ENCODE assay signal across 20 cellular contexts in genomic region chr1:78237364-78237916, GRCh38.
DNase-seq lines count a peak whose midpoint lies in the region; ATAC-seq and TF ChIP-seq lines count a peak whose summit lies in the region.
"Had no signal": no experiment of that assay in that cellular context is flagged by ENCODE, and none has a peak within 500 bp of the region (broad histone marks: within the 10 kb centered on the region; RNA-seq: fewer than 3 reads in every experiment).

No MANE protein-coding gene starts in this region.

- DNase-seq in H9, result peak; percentile 75
- peak; percentile 87 for DNase-seq in RWPE1 (ENCODE audit: low spot score)
- peak; percentile 20 for DNase-seq in iPS DF 6.9 (ENCODE audit: low read depth, low spot score)
- DNase-seq in renal cortical epithelial cell (ENCODE audit: low read depth), result peak; percentile 84
- no peak for DNase-seq in SJCRH30
- DNase-seq: activated CD4-positive, alpha-beta T cell treated with anti-CD3 and anti-CD28 coated beads, Interleukin-2, amount 10 ng/mL, durations not matched to agents 24 days and 14 days; DMS153; effector CD4-positive, alpha-beta T cell; immature natural killer cell; NCI-H1105 treated with DMSO at 0.1 percent for 48 hours; nucleus accumbens; Peyer's patch had no signal

- POLR2A ChIA-PET in RWPE1 (lab: Yijun Ruan, JAX; ENCODE audit: low non-redundant PET), result no interaction called here

- H2BK120ac ChIP-seq in H9 (ENCODE audit: low read depth, low read length, poor library complexity, severe bottlenecking), result no peak overlapping the region

- ATAC-seq in HG02571 (IDR thresholded peaks at IDR 0.05; ENCODE audit: unreplicated experiment) (no peak), GM21529 (IDR thresholded peaks at IDR 0.05; ENCODE audit: unreplicated experiment) (no peak), HG03196 (IDR thresholded peaks at IDR 0.05; ENCODE audit: unreplicated experiment) (no peak)
- ATAC-seq: stimulated activated memory B cell treated with anti-CD40 and anti-IgM and Interleukin-4, amounts not matched to agents 10 μg/mL and 1 μg/mL and 100 μg/mL, for 72 hours had no signal

- no peaks in the 10 kb centered on the region for H3K23me2 ChIP-seq in H9 (ENCODE audit: insufficient read length, low read depth, low read length, poor library complexity, severe bottlenecking)

- no peak overlapping the region for H2BK12ac ChIP-seq in H9 (ENCODE audit: insufficient read length, low read depth, low read length)

- no peaks in the 10 kb centered on the region for H3K79me2 ChIP-seq in H9 (ENCODE audit: insufficient read depth, low read length)

- H3K18ac ChIP-seq in H9 (ENCODE audit: insufficient read length, low read depth, low read length), result no peak overlapping the region

- H3K4me3 Mint-ChIP-seq in H9, result no peak overlapping the region
- H3K4me3 Mint-ChIP-seq: activated CD4-positive, alpha-beta T cell treated with anti-CD3 and anti-CD28 coated beads, Interleukin-2, amount 10 ng/mL, durations not matched to agents 24 days and 14 days; activated naive CD8-positive, alpha-beta T cell; immature natural killer cell; stimulated activated memory B cell treated with anti-CD40 and anti-IgM and Interleukin-4, amounts not matched to agents 10 μg/mL and 1 μg/mL and 100 μg/mL, for 72 hours; T-helper 1 cell treated with Interleukin-12 subunit alpha and Interleukin-12 subunit beta and Interleukin-4 antibody, amounts not matched to agents 30 μg/mL and 1 μg/mL, for 36 hours had no signal

- H3K27ac ChIP-seq in H9 (ENCODE audit: insufficient read length, low read depth, low read length), result no peak overlapping the region
- H3K27ac ChIP-seq in RWPE1, result peak overlapping the region; percentile 60; the same call in 1 of the 2 replicates
- H3K27ac ChIP-seq in iPS DF 6.9 (ENCODE audit: low read length), result no peak overlapping the region
- H3K27ac ChIP-seq in SJCRH30, result no peak overlapping the region
- H3K27ac ChIP-seq: cardiac muscle cell, Peyer's patch, skin epidermis had no signal

- H3K27me3 Mint-ChIP-seq in H9 (ENCODE audit: low read depth), result peaks cover 100% of the 10 kb centered on the region
- H3K27me3 Mint-ChIP-seq: stimulated activated memory B cell treated with anti-CD40 and anti-IgM and Interleukin-4, amounts not matched to agents 10 μg/mL and 1 μg/mL and 100 μg/mL, for 72 hours had no signal

- no peak overlapping the region for H3K27ac Mint-ChIP-seq in H9
- H3K27ac Mint-ChIP-seq: activated CD4-positive, alpha-beta T cell treated with anti-CD3 and anti-CD28 coated beads, Interleukin-2, amount 10 ng/mL, durations not matched to agents 24 days and 14 days; activated naive CD8-positive, alpha-beta T cell; immature natural killer cell; stimulated activated memory B cell treated with anti-CD40 and anti-IgM and Interleukin-4, amounts not matched to agents 10 μg/mL and 1 μg/mL and 100 μg/mL, for 72 hours; T-helper 1 cell treated with Interleukin-12 subunit alpha and Interleukin-12 subunit beta and Interleukin-4 antibody, amounts not matched to agents 30 μg/mL and 1 μg/mL, for 36 hours had no signal

- no peak overlapping the region for H3K56ac ChIP-seq in H9 (ENCODE audit: insufficient read length, low read depth, low read length)

- no peak overlapping the region for H4K91ac ChIP-seq in H9 (ENCODE audit: insufficient read length, low read depth, low read length)

- no peak overlapping the region for H3K23ac ChIP-seq in H9 (ENCODE audit: insufficient read length, low read depth, low read length)

- H3K36me3 Mint-ChIP-seq in H9 (ENCODE audit: insufficient read depth in 1 of 3, low read depth in 3 of 3), result no peaks in the 10 kb centered on the region; a peak in 1 of 7 replicates
- H3K36me3 Mint-ChIP-seq: immature natural killer cell; stimulated activated memory B cell treated with anti-CD40 and anti-IgM and Interleukin-4, amounts not matched to agents 10 μg/mL and 1 μg/mL and 100 μg/mL, for 72 hours had no signal

- no peak overlapping the region for H3T11ph ChIP-seq in H9 (ENCODE audit: low read length)

- H4K20me1 ChIP-seq in H9 (ENCODE audit: control insufficient read depth, insufficient read depth, insufficient read length), result no peaks in the 10 kb centered on the region

- no peak overlapping the region for H2AFZ ChIP-seq in H9 (ENCODE audit: low read length)

- H3K9me3 ChIP-seq in H9 (ENCODE audit: control insufficient read depth, low read depth, low read length) (no peaks in the 10 kb centered on the region), iPS DF 6.9 (ENCODE audit: control insufficient read depth, insufficient read depth, low read length) (no peaks in the 10 kb centered on the region), SJCRH30 (replicated peaks) (no peaks in the 10 kb centered on the region)
- H3K9me3 ChIP-seq: Peyer's patch had no signal

- H2BK20ac ChIP-seq in H9 (ENCODE audit: low read depth, low read length, poor library complexity, severe bottlenecking), result no peak overlapping the region

- H3K9ac ChIP-seq in H9 (ENCODE audit: extremely low read depth, insufficient read length, low read length), result no peak overlapping the region

- no peak overlapping the region for H2BK15ac ChIP-seq in H9 (ENCODE audit: low read depth, low read length)

- peaks cover 11 to 29% of the 10 kb centered on the region in 2 experiments for H3K4me1 Mint-ChIP-seq in H9
- H3K4me1 Mint-ChIP-seq: activated CD4-positive, alpha-beta T cell treated with anti-CD3 and anti-CD28 coated beads, Interleukin-2, amount 10 ng/mL, durations not matched to agents 24 days and 14 days; immature natural killer cell; stimulated activated memory B cell treated with anti-CD40 and anti-IgM and Interleukin-4, amounts not matched to agents 10 μg/mL and 1 μg/mL and 100 μg/mL, for 72 hours had no signal

- no peaks in the 10 kb centered on the region for H3K79me1 ChIP-seq in H9 (ENCODE audit: insufficient read depth, low read depth, low read length, poor library complexity, severe bottlenecking)

- H3K27me3 ChIP-seq in H9 (ENCODE audit: insufficient read depth, low read length) (peaks cover 53% of the 10 kb centered on the region), iPS DF 6.9 (ENCODE audit: control insufficient read depth, insufficient read depth, low read length) (peaks cover 54% of the 10 kb centered on the region), SJCRH30 (no peaks in the 10 kb centered on the region)
- H3K27me3 ChIP-seq: Peyer's patch had no signal

- peaks cover 13 to 14% of the 10 kb centered on the region in 2 experiments for H3K9me3 Mint-ChIP-seq in H9

- H3K4me1 ChIP-seq in H9 (ENCODE audit: insufficient read depth, low read length) (no peaks in the 10 kb centered on the region), iPS DF 6.9 (ENCODE audit: control insufficient read depth, insufficient read depth, low read length) (peaks cover 1% of the 10 kb centered on the region; the same call in 1 of the 2 replicates), SJCRH30 (no peaks in the 10 kb centered on the region)
- H3K4me1 ChIP-seq: Peyer's patch had no signal

- TF ChIP-seq CTCF in H9 (conservative IDR thresholded peaks at IDR 0.05) (no peak), RWPE1 (conservative IDR thresholded peaks at IDR 0.05; ENCODE audit: low read depth) (no peak)

- no peaks in the 10 kb centered on the region for H3K36me3 ChIP-seq in iPS DF 6.9 (ENCODE audit: control insufficient read depth, insufficient read depth, low read length)
- no peaks in the 10 kb centered on the region for H3K36me3 ChIP-seq in SJCRH30
- H3K36me3 ChIP-seq: cardiac muscle cell, Peyer's patch had no signal

- CTCF ChIA-PET in RWPE1 (lab: Yijun Ruan, JAX), result interaction anchor here (0.6 to 0.9 kb wide), 3 partner anchors 26 to 250 kb away, joined by 3 to 12 read pairs (median 3); no protein-coding TSS in a partner anchor

- H2BK5ac ChIP-seq in H9 (ENCODE audit: insufficient read length, low read length), result no peak overlapping the region

- no peak overlapping the region for H3K4me3 ChIP-seq in iPS DF 6.9 (ENCODE audit: low read length)
- no peak overlapping the region for H3K4me3 ChIP-seq in SJCRH30
- H3K4me3 ChIP-seq: cardiac muscle cell, Peyer's patch, skin epidermis had no signal

- H4K8ac ChIP-seq in H9 (replicated peaks; ENCODE audit: insufficient read length, low read depth, low read length), result no peak overlapping the region

- no peak overlapping the region for H4K5ac ChIP-seq in H9 (ENCODE audit: insufficient read length, low read depth, low read length)

- WGBS in H9 (ENCODE audit: extremely low coverage, insufficient read length, low lambda C conversion rate), result no CpG with 5 or more reads among the region's 4 CpGs
- WGBS in iPS DF 6.9 (ENCODE audit: insufficient coverage, insufficient read length), result no CpG with 5 or more reads among the region's 4 CpGs

- H2AK5ac ChIP-seq in H9 (ENCODE audit: insufficient read length, low read length), result no peak overlapping the region

- H3K4me2 ChIP-seq in H9 (ENCODE audit: insufficient read depth, insufficient read length, low read length), result no peak overlapping the region

- H3K4ac ChIP-seq in H9 (ENCODE audit: low read depth, low read length), result no peak overlapping the region

- no peak overlapping the region for H3K14ac ChIP-seq in H9 (ENCODE audit: insufficient read depth, low read length)

Comparison
In these comparisons a context has a peak if more than half of its experiments do, and no peak if none do; other contexts are left out.
1. DNase-seq: peak in H9 (single experiment), RWPE1 (single experiment), iPS DF 6.9 (single experiment) and renal cortical epithelial cell (single experiment); none in SJCRH30 (0 of 2).